Comparison of ENCODE assay signal across 1 cellular context in genomic region chr14:68397371-68397779, GRCh38.
TF ChIP-seq lines count a peak whose summit lies in the region.

No MANE protein-coding gene starts in this region.

TF ChIP-seq in SK-N-SH, 30 proteins besides CTCF, POLR2A, EP300 and RAD21 (continued from another document):
- no peak for TF ChIP-seq REST (IDR thresholded peaks at IDR 0.05; ENCODE audit: low read depth, low read length)
